In the genomic region with DNA sequence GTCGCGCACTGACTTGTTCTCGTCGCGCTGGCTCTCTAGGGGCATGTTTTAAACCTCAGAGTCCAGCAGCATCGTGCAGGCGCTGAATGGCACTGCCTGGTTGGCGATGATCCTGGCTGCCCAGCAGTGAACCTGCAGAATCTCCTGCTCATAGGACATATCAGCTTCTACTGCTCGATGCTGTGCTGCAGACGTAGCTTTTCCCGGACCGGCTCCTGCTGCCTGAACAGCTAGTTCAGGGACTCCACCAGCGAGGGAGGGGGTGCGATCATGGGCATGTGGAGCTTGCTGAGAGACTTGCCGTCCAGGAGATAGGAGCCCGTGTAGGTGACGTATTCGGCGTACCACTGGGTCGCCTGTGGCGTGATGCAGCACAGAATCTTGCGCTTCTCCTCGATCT, we compare ENCODE assay signal across 17 cellular contexts.
DNase-seq lines count a peak whose midpoint lies in the region; ATAC-seq and TF ChIP-seq lines count a peak whose summit lies in the region.
"Had no signal": no experiment of that assay in that cellular context is flagged by ENCODE, and none has a peak within 500 bp of the region (broad histone marks: within the 10 kb centered on the region; RNA-seq: fewer than 3 reads in every experiment).

No MANE protein-coding gene starts in this region.

- no peaks in the 10 kb centered on the region for H3K79me2 ChIP-seq in neural progenitor cell (ENCODE audit: low read depth)

- H3K4me2 ChIP-seq in neural progenitor cell = no peak overlapping the region
- H3K4me2 ChIP-seq: A549 had no signal

- TF ChIP-seq CTCF in WTC11 (IDR thresholded peaks at IDR 0.05) (no peak), lower lobe of right lung (IDR thresholded peaks at IDR 0.05) (no peak), upper lobe of right lung (IDR thresholded peaks at IDR 0.05) (no peak), neural progenitor cell (IDR thresholded peaks at IDR 0.05) (no peak)

- no peaks in the 10 kb centered on the region for H3K4me1 Mint-ChIP-seq in WTC11
- H3K4me1 Mint-ChIP-seq in neural progenitor cell = no peaks in the 10 kb centered on the region

- H3K36me3 ChIP-seq in lower lobe of right lung = no peaks in the 10 kb centered on the region
- no peaks in the 10 kb centered on the region for H3K36me3 ChIP-seq in upper lobe of right lung
- H3K36me3 ChIP-seq in neural progenitor cell = no peaks in the 10 kb centered on the region
- H3K36me3 ChIP-seq: HAP-1 had no signal

- POLR2A ChIA-PET in WTC11 (lab: Charles Lee) = no interaction called here

- CTCF ChIA-PET in WTC11 (lab: Charles Lee) = no interaction called here

- intact Hi-C loops in lower lobe of right lung (cut with DNase I) (no loop called here), upper lobe of right lung (cut with DNase I) (no loop called here)

- H3K9ac ChIP-seq in neural progenitor cell = no peak overlapping the region
- H3K9ac ChIP-seq: GM23248 had no signal

- H3K27me3 Mint-ChIP-seq in WTC11 (ENCODE audit: low read depth) (no peaks in the 10 kb centered on the region), neural progenitor cell (ENCODE audit: insufficient read depth, low read depth) (no peaks in the 10 kb centered on the region)
- H3K27me3 Mint-ChIP-seq: CD4-positive, alpha-beta T cell had no signal

- H3K4me3 ChIP-seq in lower lobe of right lung (no peak overlapping the region), upper lobe of right lung (no peak overlapping the region), neural progenitor cell (no peak overlapping the region)
- H3K4me3 ChIP-seq: A549, GM23248, HAP-1 had no signal

- no peaks in the 10 kb centered on the region for H4K20me1 ChIP-seq in neural progenitor cell (ENCODE audit: low read depth)

- DNase-seq in NCI-H748 (lab: John Stamatoyannopoulos, UW; ENCODE audit: unreplicated experiment) = peak; percentile 7
- DNase-seq in NCI-H748 treated with DMSO at 0.1 percent for 48 hours (lab: John Stamatoyannopoulos, UW) = no peak
- no peak for DNase-seq in WTC11 (ENCODE audit: low spot score)
- peak; percentile 38 for DNase-seq in lower lobe of right lung
- peak; percentile 52 for DNase-seq in upper lobe of right lung
- no peak for DNase-seq in neural progenitor cell (ENCODE audit: low spot score)
- DNase-seq in NOMO-1 (lab: John Stamatoyannopoulos, UW; ENCODE audit: unreplicated experiment in 2 of 2) = no peak
- DNase-seq: AML-193; CD4-positive, alpha-beta T cell; DMS79; GDM1; GM23248 had no signal

- H3K9me3 ChIP-seq in lower lobe of right lung = peaks cover 6% of the 10 kb centered on the region
- H3K9me3 ChIP-seq in upper lobe of right lung = no peaks in the 10 kb centered on the region
- H3K9me3 ChIP-seq in neural progenitor cell (ENCODE audit: low read depth) = no peaks in the 10 kb centered on the region
- H3K9me3 ChIP-seq: HAP-1 had no signal

- H3K27ac ChIP-seq in lower lobe of right lung (no peak overlapping the region), upper lobe of right lung (no peak overlapping the region), neural progenitor cell (no peak overlapping the region)
- H3K27ac ChIP-seq: 22Rv1, A549, C4-2B, GM23248 had no signal

- no peaks in the 10 kb centered on the region for H3K4me1 ChIP-seq in lower lobe of right lung
- no peaks in the 10 kb centered on the region for H3K4me1 ChIP-seq in upper lobe of right lung
- no peaks in the 10 kb centered on the region for H3K4me1 ChIP-seq in neural progenitor cell
- H3K4me1 ChIP-seq: A549, HAP-1 had no signal

- ATAC-seq in WTC11 (no peak), lower lobe of right lung (no peak), upper lobe of right lung (no peak), HG03039 (IDR thresholded peaks at IDR 0.05; ENCODE audit: unreplicated experiment) (no peak)
- ATAC-seq: A549 had no signal

- H3K27me3 ChIP-seq in lower lobe of right lung (ENCODE audit: low read depth) (no peaks in the 10 kb centered on the region), upper lobe of right lung (no peaks in the 10 kb centered on the region), neural progenitor cell (no peaks in the 10 kb centered on the region)

- H3K27ac Mint-ChIP-seq in WTC11 = peak overlapping the region; percentile 20; the same call in 1 of the 2 replicates
- no peak overlapping the region for H3K27ac Mint-ChIP-seq in neural progenitor cell
- H3K27ac Mint-ChIP-seq: CD4-positive, alpha-beta T cell had no signal

- H3K9me3 Mint-ChIP-seq in WTC11 = peaks cover 10% of the 10 kb centered on the region
- peaks cover 8% of the 10 kb centered on the region for H3K9me3 Mint-ChIP-seq in neural progenitor cell

- H3K4me3 Mint-ChIP-seq in WTC11 (no peak overlapping the region), neural progenitor cell (no peak overlapping the region)
- H3K4me3 Mint-ChIP-seq: CD4-positive, alpha-beta T cell had no signal

- H3K36me3 Mint-ChIP-seq in WTC11 (peaks cover 3% of the 10 kb centered on the region; the same call in 1 of the 2 replicates), neural progenitor cell (no peaks in the 10 kb centered on the region)

- H3F3A ChIP-seq in neural progenitor cell (ENCODE audit: low read depth) = no peaks in the 10 kb centered on the region

- H2AFZ ChIP-seq in neural progenitor cell (replicated peaks) = no peak overlapping the region
- H2AFZ ChIP-seq: GM23248 had no signal

TF ChIP-seq in WTC11, 78 proteins besides CTCF, POLR2A, EP300 and RAD21:
- TF ChIP-seq, protein P1, sequence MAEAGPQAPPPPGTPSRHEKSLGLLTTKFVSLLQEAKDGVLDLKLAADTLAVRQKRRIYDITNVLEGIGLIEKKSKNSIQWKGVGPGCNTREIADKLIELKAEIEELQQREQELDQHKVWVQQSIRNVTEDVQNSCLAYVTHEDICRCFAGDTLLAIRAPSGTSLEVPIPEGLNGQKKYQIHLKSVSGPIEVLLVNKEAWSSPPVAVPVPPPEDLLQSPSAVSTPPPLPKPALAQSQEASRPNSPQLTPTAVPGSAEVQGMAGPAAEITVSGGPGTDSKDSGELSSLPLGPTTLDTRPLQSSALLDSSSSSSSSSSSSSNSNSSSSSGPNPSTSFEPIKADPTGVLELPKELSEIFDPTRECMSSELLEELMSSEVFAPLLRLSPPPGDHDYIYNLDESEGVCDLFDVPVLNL (CRISPR knock-in tag; IDR thresholded peaks at IDR 0.05; ENCODE audit: borderline replicate concordance, low read depth) = no peak
- TF ChIP-seq ZNF396 (CRISPR knock-in tag; IDR thresholded peaks at IDR 0.05; ENCODE audit: borderline replicate concordance) (no peak), IRF2 (CRISPR knock-in tag; IDR thresholded peaks at IDR 0.05; ENCODE audit: borderline replicate concordance, low read depth) (no peak), NR3C1 (CRISPR knock-in tag; conservative IDR thresholded peaks at IDR 0.05; ENCODE audit: low read depth) (no peak), RELA (CRISPR knock-in tag; IDR thresholded peaks at IDR 0.05; ENCODE audit: borderline replicate concordance) (no peak), EMX1 (CRISPR knock-in tag; IDR thresholded peaks at IDR 0.05) (no peak), CBFB (CRISPR knock-in tag; IDR thresholded peaks at IDR 0.05; ENCODE audit: low read depth) (no peak), ZNF317 (CRISPR knock-in tag; IDR thresholded peaks at IDR 0.05; ENCODE audit: borderline replicate concordance, low read depth) (no peak)
- TF ChIP-seq, protein P2, sequence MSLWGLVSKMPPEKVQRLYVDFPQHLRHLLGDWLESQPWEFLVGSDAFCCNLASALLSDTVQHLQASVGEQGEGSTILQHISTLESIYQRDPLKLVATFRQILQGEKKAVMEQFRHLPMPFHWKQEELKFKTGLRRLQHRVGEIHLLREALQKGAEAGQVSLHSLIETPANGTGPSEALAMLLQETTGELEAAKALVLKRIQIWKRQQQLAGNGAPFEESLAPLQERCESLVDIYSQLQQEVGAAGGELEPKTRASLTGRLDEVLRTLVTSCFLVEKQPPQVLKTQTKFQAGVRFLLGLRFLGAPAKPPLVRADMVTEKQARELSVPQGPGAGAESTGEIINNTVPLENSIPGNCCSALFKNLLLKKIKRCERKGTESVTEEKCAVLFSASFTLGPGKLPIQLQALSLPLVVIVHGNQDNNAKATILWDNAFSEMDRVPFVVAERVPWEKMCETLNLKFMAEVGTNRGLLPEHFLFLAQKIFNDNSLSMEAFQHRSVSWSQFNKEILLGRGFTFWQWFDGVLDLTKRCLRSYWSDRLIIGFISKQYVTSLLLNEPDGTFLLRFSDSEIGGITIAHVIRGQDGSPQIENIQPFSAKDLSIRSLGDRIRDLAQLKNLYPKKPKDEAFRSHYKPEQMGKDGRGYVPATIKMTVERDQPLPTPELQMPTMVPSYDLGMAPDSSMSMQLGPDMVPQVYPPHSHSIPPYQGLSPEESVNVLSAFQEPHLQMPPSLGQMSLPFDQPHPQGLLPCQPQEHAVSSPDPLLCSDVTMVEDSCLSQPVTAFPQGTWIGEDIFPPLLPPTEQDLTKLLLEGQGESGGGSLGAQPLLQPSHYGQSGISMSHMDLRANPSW (CRISPR knock-in tag; conservative IDR thresholded peaks at IDR 0.05; ENCODE audit: low read depth) = no peak
- TF ChIP-seq, protein P3, sequence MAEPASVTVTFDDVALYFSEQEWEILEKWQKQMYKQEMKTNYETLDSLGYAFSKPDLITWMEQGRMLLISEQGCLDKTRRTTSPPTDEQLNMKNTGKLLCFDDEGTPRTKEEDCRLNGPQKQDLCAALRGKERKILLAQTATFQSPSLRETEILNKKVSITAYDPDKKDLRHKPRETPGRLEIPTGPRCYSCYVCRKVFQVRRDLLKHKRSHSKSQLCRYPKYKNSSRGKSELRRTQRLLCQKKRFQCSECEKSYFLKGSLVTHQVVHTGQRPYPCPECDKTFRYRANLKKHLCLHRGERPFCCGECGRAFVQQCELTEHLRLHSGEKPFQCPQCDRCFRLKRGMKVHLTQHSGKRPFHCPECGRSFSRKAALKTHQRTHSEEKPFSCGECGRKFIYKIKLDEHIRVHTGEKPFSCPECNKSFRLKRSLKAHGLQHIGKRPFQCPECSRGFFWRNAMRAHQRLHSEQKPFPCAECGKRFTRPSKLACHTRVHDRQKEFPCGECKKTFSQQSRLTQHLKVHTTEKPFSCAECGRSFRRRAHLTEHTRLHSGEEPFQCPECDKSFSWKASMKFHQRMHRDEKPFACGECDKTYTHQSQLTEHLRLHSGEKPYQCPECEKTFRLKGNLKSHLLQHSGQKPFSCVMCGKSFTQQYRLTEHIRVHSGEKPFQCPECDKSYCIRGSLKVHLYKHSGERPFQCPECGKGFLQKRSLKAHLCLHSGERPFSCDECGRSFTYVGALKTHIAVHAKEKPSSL (CRISPR knock-in tag; conservative IDR thresholded peaks at IDR 0.05) = no peak
- TF ChIP-seq, protein P4, sequence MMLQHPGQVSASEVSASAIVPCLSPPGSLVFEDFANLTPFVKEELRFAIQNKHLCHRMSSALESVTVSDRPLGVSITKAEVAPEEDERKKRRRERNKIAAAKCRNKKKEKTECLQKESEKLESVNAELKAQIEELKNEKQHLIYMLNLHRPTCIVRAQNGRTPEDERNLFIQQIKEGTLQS (CRISPR knock-in tag; conservative IDR thresholded peaks at IDR 0.05) = no peak

Comparison
In these comparisons a context has a peak if more than half of its experiments do, and no peak if none do; other contexts are left out.
1. DNase-seq: peak in NCI-H748 (single experiment), lower lobe of right lung (single experiment) and upper lobe of right lung (single experiment); none in NCI-H748 treated with DMSO at 0.1 percent for 48 hours (single experiment), WTC11 (single experiment), neural progenitor cell (single experiment) and NOMO-1 (0 of 2).